Comparison of ENCODE assay signal across 32 cellular contexts in genomic region chr3:126716057-126716456, GRCh38.
"Had no signal": no experiment of that assay in that cellular context is flagged by ENCODE, and none has a peak within 500 bp of the region (broad histone marks: within the 10 kb centered on the region; RNA-seq: fewer than 3 reads in every experiment).

No MANE protein-coding gene starts in this region.

- H3K9me3 Mint-ChIP-seq: mesothelial cell of epicardium; naive B cell; natural killer cell treated with Interleukin-12 subunit alpha and Interleukin-12 subunit beta and Interleukin-15 and Interleukin-18, amount 100 ng/mL, for 72 hours; neural progenitor cell; stimulated activated naive B cell treated with anti-CD40 and anti-IgM and Interleukin-4, amounts not matched to agents 10 μg/mL and 1 μg/mL and 100 μg/mL, for 72 hours; stimulated activated naive CD8-positive, alpha-beta T cell treated with anti-CD3 and anti-CD28 coated beads, Interleukin-15, Interleukin-2, amounts not matched to agents 100 ng/mL and 50 ng/mL, for 24 hours had no signal

- H3K4me1 ChIP-seq: colonic mucosa, esophagus muscularis mucosa, foreskin keratinocyte, gastroesophageal sphincter, heart right ventricle, neural progenitor cell, psoas muscle, sigmoid colon, vagina had no signal

- H2AFZ ChIP-seq: neural progenitor cell had no signal

- DNase-seq: colonic mucosa; dermis blood vessel endothelial cell; effector memory CD4-positive, alpha-beta T cell; foreskin keratinocyte; glutamatergic neuron; heart right ventricle; hippocampal formation; immature natural killer cell; kidney glomerular epithelial cell; left colon; left ventricle myocardium superior; mesenchymal stem cell; mucosa of descending colon; naive B cell; nucleus accumbens; ovary; posterior cingulate gyrus; psoas muscle; right cardiac atrium; sigmoid colon; stimulated activated CD4-positive, alpha-beta T cell treated with anti-CD3 and anti-CD28 coated beads, Interleukin-4, amount 100 ng/mL, for 4 hours; stimulated activated naive B cell treated with anti-CD40 and anti-IgM and Interleukin-4, amounts not matched to agents 10 μg/mL and 1 μg/mL and 100 μg/mL, for 72 hours had no signal

- H3K27ac Mint-ChIP-seq: immature natural killer cell; mesothelial cell of epicardium; natural killer cell treated with Interleukin-12 subunit alpha and Interleukin-12 subunit beta and Interleukin-15 and Interleukin-18, amount 100 ng/mL, for 72 hours; neural progenitor cell; stimulated activated naive B cell treated with anti-CD40 and anti-IgM and Interleukin-4, amounts not matched to agents 10 μg/mL and 1 μg/mL and 100 μg/mL, for 72 hours; stimulated activated naive CD8-positive, alpha-beta T cell treated with anti-CD3 and anti-CD28 coated beads, Interleukin-15, Interleukin-2, amounts not matched to agents 100 ng/mL and 50 ng/mL, for 24 hours had no signal

- H3K27me3 Mint-ChIP-seq: naive B cell; natural killer cell treated with Interleukin-12 subunit alpha and Interleukin-12 subunit beta and Interleukin-15 and Interleukin-18, amount 100 ng/mL, for 72 hours; stimulated activated naive B cell treated with anti-CD40 and anti-IgM and Interleukin-4, amounts not matched to agents 10 μg/mL and 1 μg/mL and 100 μg/mL, for 72 hours; stimulated activated naive CD8-positive, alpha-beta T cell treated with anti-CD3 and anti-CD28 coated beads, Interleukin-15, Interleukin-2, amounts not matched to agents 100 ng/mL and 50 ng/mL, for 24 hours had no signal

- H3K27ac ChIP-seq: colonic mucosa, esophagus muscularis mucosa, foreskin keratinocyte, gastroesophageal sphincter, heart right ventricle, neural progenitor cell, ovary, psoas muscle, sigmoid colon, thoracic aorta, tibial nerve, vagina had no signal

- H3K4me3 ChIP-seq: colonic mucosa, esophagus muscularis mucosa, gastroesophageal sphincter, heart right ventricle, lung, mucosa of descending colon, neural progenitor cell, ovary, psoas muscle, sigmoid colon, thoracic aorta, tibial nerve, vagina had no signal

- H3K4me3 Mint-ChIP-seq: immature natural killer cell; mesothelial cell of epicardium; natural killer cell treated with Interleukin-12 subunit alpha and Interleukin-12 subunit beta and Interleukin-15 and Interleukin-18, amount 100 ng/mL, for 72 hours; neural progenitor cell; stimulated activated naive B cell treated with anti-CD40 and anti-IgM and Interleukin-4, amounts not matched to agents 10 μg/mL and 1 μg/mL and 100 μg/mL, for 72 hours; stimulated activated naive CD8-positive, alpha-beta T cell treated with anti-CD3 and anti-CD28 coated beads, Interleukin-15, Interleukin-2, amounts not matched to agents 100 ng/mL and 50 ng/mL, for 24 hours had no signal

- H3K4me2 ChIP-seq: neural progenitor cell had no signal

- H3K9ac ChIP-seq: neural progenitor cell had no signal

- H3K36me3 Mint-ChIP-seq: immature natural killer cell; mesothelial cell of epicardium; natural killer cell treated with Interleukin-12 subunit alpha and Interleukin-12 subunit beta and Interleukin-15 and Interleukin-18, amount 100 ng/mL, for 72 hours; neural progenitor cell had no signal

- H3K36me3 ChIP-seq: colonic mucosa, esophagus muscularis mucosa, gastroesophageal sphincter, heart right ventricle, neural progenitor cell, ovary, sigmoid colon, thoracic aorta, tibial nerve, vagina had no signal

- ATAC-seq: foreskin keratinocyte; gastroesophageal sphincter; heart right ventricle; left ventricle myocardium superior; mucosa of descending colon; natural killer cell treated with Interleukin-12 subunit alpha and Interleukin-12 subunit beta and Interleukin-15 and Interleukin-18, amount 100 ng/mL, for 72 hours; psoas muscle; right cardiac atrium; stimulated activated naive B cell treated with anti-CD40 and anti-IgM and Interleukin-4, amounts not matched to agents 10 μg/mL and 1 μg/mL and 100 μg/mL, for 72 hours had no signal

- H3K27me3 ChIP-seq: colonic mucosa, esophagus muscularis mucosa, foreskin keratinocyte, gastroesophageal sphincter, heart right ventricle, neural progenitor cell, ovary, sigmoid colon, tibial nerve, vagina had no signal

- H3K9me3 ChIP-seq: colonic mucosa, esophagus muscularis mucosa, gastroesophageal sphincter, heart right ventricle, mucosa of descending colon, ovary, psoas muscle, sigmoid colon, thoracic aorta, tibial nerve, vagina had no signal
